ENCODE assay signal across 7 cellular contexts in genomic region chr21:25562660-25563059, GRCh38. TPM values are rescaled to one million over a fixed set of nuclear protein-coding genes. Genes with fewer than 3 reads are reported as not detected.
DNase-seq lines count a peak whose midpoint lies in the region; ATAC-seq and TF ChIP-seq lines count a peak whose summit lies in the region.

No MANE protein-coding gene starts in this region.

- no peak overlapping the region for H3K56ac ChIP-seq in H9 (ENCODE audit: insufficient read length, low read depth, low read length)

- H3K4me3 ChIP-seq in fibroblast of villous mesenchyme (ENCODE audit: low read depth, low read length) (peak overlapping the region; percentile 58), spleen (peak overlapping the region; percentile 52 to 72 (median 60))

- H3K27me3 Mint-ChIP-seq in H9 (ENCODE audit: low read depth) (peaks cover 49% of the 10 kb centered on the region), WTC11 (ENCODE audit: low read depth) (peaks cover 42% of the 10 kb centered on the region)

- H4K5ac ChIP-seq in H9 (ENCODE audit: insufficient read length, low read depth, low read length), result no peak overlapping the region

- H3K4ac ChIP-seq in H9 (ENCODE audit: low read depth, low read length), result no peak overlapping the region

- H4K8ac ChIP-seq in H9 (replicated peaks; ENCODE audit: insufficient read length, low read depth, low read length), result no peak overlapping the region

- POLR2A ChIA-PET in WTC11 (lab: Charles Lee), result no interaction called here

- H3K23me2 ChIP-seq in H9 (ENCODE audit: insufficient read length, low read depth, low read length, poor library complexity, severe bottlenecking), result peaks cover 9% of the 10 kb centered on the region

- intact Hi-C loops in spleen (cut with DNase I; ENCODE audit: low total_unique reads), result no loop called here

- H2BK12ac ChIP-seq in H9 (ENCODE audit: insufficient read length, low read depth, low read length), result no peak overlapping the region

- no peaks in the 10 kb centered on the region for H3K4me1 ChIP-seq in H9 (ENCODE audit: insufficient read depth, low read length)
- peaks cover 22 to 81% (median 49%) of the 10 kb centered on the region in 6 donors for H3K4me1 ChIP-seq in spleen

- no peak overlapping the region for H3K14ac ChIP-seq in H9 (ENCODE audit: insufficient read depth, low read length)

- H3K9me3 ChIP-seq in H9 (ENCODE audit: control insufficient read depth, low read depth, low read length) (no peaks in the 10 kb centered on the region), spleen (no peaks in the 10 kb centered on the region)

- H3K79me2 ChIP-seq in H9 (ENCODE audit: insufficient read depth, low read length), result no peaks in the 10 kb centered on the region

- H3K27ac ChIP-seq in H9 (ENCODE audit: insufficient read length, low read depth, low read length) (no peak overlapping the region), spleen (peak overlapping the region; percentile 61 to 88 (median 81))

- DNase-seq in H9 (no peak), WTC11 (ENCODE audit: low spot score) (no peak), fibroblast of villous mesenchyme (ENCODE audit: low read depth) (no peak), spleen (no peak), hypothalamus (lab: John Stamatoyannopoulos, UW) (no peak), kidney tubule cell (ENCODE audit: low spot score) (no peak), AG08396 (ENCODE audit: low spot score) (no peak)

- TF ChIP-seq CTCF in H9 (conservative IDR thresholded peaks at IDR 0.05), result no peak
- TF ChIP-seq CTCF in WTC11 (IDR thresholded peaks at IDR 0.05), result no peak
- no peak for TF ChIP-seq CTCF in fibroblast of villous mesenchyme (IDR thresholded peaks at IDR 0.05; ENCODE audit: insufficient read depth, low read depth, low read length)
- TF ChIP-seq CTCF in spleen (IDR thresholded peaks at IDR 0.05 in 8 of 11, conservative IDR thresholded peaks at IDR 0.05 in 3 of 11), result no peak

- H2BK120ac ChIP-seq in H9 (ENCODE audit: low read depth, low read length, poor library complexity, severe bottlenecking), result no peak overlapping the region

- H2BK5ac ChIP-seq in H9 (ENCODE audit: insufficient read length, low read length), result no peak overlapping the region

- CTCF ChIA-PET in WTC11 (lab: Charles Lee), result interaction anchor here (0.6 to 1.3 kb wide), 2 partner anchors 141 to 143 kb away, joined by 3 to 4 read pairs; no protein-coding TSS in a partner anchor

- no peak overlapping the region for H2BK15ac ChIP-seq in H9 (ENCODE audit: low read depth, low read length)

- TF ChIP-seq POLR2A in spleen (IDR thresholded peaks at IDR 0.05), result no peak

- no peaks in the 10 kb centered on the region for H3K79me1 ChIP-seq in H9 (ENCODE audit: insufficient read depth, low read depth, low read length, poor library complexity, severe bottlenecking)

- H3K18ac ChIP-seq in H9 (ENCODE audit: insufficient read length, low read depth, low read length), result no peak overlapping the region

- H3K23ac ChIP-seq in H9 (ENCODE audit: insufficient read length, low read depth, low read length), result no peak overlapping the region

- H3T11ph ChIP-seq in H9 (ENCODE audit: low read length), result no peak overlapping the region

- H2AK5ac ChIP-seq in H9 (ENCODE audit: insufficient read length, low read length), result no peak overlapping the region

- H3K4me1 Mint-ChIP-seq in H9, result peaks cover 7 to 10% of the 10 kb centered on the region in 2 experiments; a peak in 2 of 4 replicates
- H3K4me1 Mint-ChIP-seq in WTC11, result peaks cover 4% of the 10 kb centered on the region

- H3K27me3 ChIP-seq in H9 (ENCODE audit: insufficient read depth, low read length) (peaks cover 6% of the 10 kb centered on the region; the same call in 1 of the 2 replicates), spleen (replicated peaks in 1 of 7) (no peaks in the 10 kb centered on the region)

- H3K4me3 Mint-ChIP-seq in H9 (peak overlapping the region; percentile 74 to 83), WTC11 (peak overlapping the region; percentile 90)

- H2BK20ac ChIP-seq in H9 (ENCODE audit: low read depth, low read length, poor library complexity, severe bottlenecking), result no peak overlapping the region

- no peak for ATAC-seq in WTC11

- H3K27ac Mint-ChIP-seq in H9 (no peak overlapping the region), WTC11 (no peak overlapping the region)

- no peak overlapping the region for H2AFZ ChIP-seq in H9 (ENCODE audit: low read length)

- H4K20me1 ChIP-seq in H9 (ENCODE audit: control insufficient read depth, insufficient read depth, insufficient read length), result no peaks in the 10 kb centered on the region

- no peaks in the 10 kb centered on the region for H3K36me3 ChIP-seq in spleen

- H3K9ac ChIP-seq in H9 (ENCODE audit: extremely low read depth, insufficient read length, low read length), result no peak overlapping the region

- H4K91ac ChIP-seq in H9 (ENCODE audit: insufficient read length, low read depth, low read length), result no peak overlapping the region

- no peaks in the 10 kb centered on the region for H3K9me3 Mint-ChIP-seq in H9
- no peaks in the 10 kb centered on the region; the same call in 1 of the 2 replicates for H3K9me3 Mint-ChIP-seq in WTC11

- H3K4me2 ChIP-seq in H9 (ENCODE audit: insufficient read depth, insufficient read length, low read length), result peak overlapping the region; percentile 83

- H3K36me3 Mint-ChIP-seq in H9 (ENCODE audit: insufficient read depth in 1 of 3, low read depth in 3 of 3) (no peaks in the 10 kb centered on the region; a peak in 1 of 7 replicates), WTC11 (no peaks in the 10 kb centered on the region)

- WGBS in H9 (ENCODE audit: extremely low coverage, insufficient read length, low lambda C conversion rate), result no CpG with 5 or more reads among the region's 10 CpGs
- 17 to 43% (median 24%) methylated on average over 10 of the region's 10 CpGs for WGBS in spleen, 5 donors

TF ChIP-seq in WTC11, 78 proteins besides CTCF, POLR2A, EP300 and RAD21:
- TF ChIP-seq PRDM15 (CRISPR knock-in tag; IDR thresholded peaks at IDR 0.05), result no peak
- TF ChIP-seq, protein P1, sequence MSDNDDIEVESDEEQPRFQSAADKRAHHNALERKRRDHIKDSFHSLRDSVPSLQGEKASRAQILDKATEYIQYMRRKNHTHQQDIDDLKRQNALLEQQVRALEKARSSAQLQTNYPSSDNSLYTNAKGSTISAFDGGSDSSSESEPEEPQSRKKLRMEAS (CRISPR knock-in tag; IDR thresholded peaks at IDR 0.05), result no peak
- no peak for TF ChIP-seq GRHL2 (CRISPR knock-in tag; IDR thresholded peaks at IDR 0.05; ENCODE audit: insufficient replicate concordance, severe bottlenecking)
- no peak for TF ChIP-seq CREM (CRISPR knock-in tag; IDR thresholded peaks at IDR 0.05)
- TF ChIP-seq EMX1 (CRISPR knock-in tag; IDR thresholded peaks at IDR 0.05), result no peak
- no peak for TF ChIP-seq FOXP4 (CRISPR knock-in tag; IDR thresholded peaks at IDR 0.05)
- no peak for TF ChIP-seq GABPB1 (CRISPR knock-in tag; IDR thresholded peaks at IDR 0.05)
- TF ChIP-seq HMGA2 (CRISPR knock-in tag; IDR thresholded peaks at IDR 0.05), result no peak
- TF ChIP-seq MXD4 (CRISPR knock-in tag; IDR thresholded peaks at IDR 0.05; ENCODE audit: borderline replicate concordance), result no peak
- TF ChIP-seq ZNF232 (CRISPR knock-in tag; IDR thresholded peaks at IDR 0.05), result no peak
- no peak for TF ChIP-seq FOXJ3 (CRISPR knock-in tag; IDR thresholded peaks at IDR 0.05; ENCODE audit: borderline replicate concordance)
- TF ChIP-seq NFATC4 (CRISPR knock-in tag; IDR thresholded peaks at IDR 0.05), result no peak
- no peak for TF ChIP-seq SOX15 (CRISPR knock-in tag; IDR thresholded peaks at IDR 0.05)
- no peak for TF ChIP-seq ZNF396 (CRISPR knock-in tag; IDR thresholded peaks at IDR 0.05; ENCODE audit: borderline replicate concordance)

RNA-seq across cellular contexts. Expression of gene MRPL39, which starts 44.6 kb away (rescaled TPM):
- total RNA-seq in H9 (2021), result 56.1 and 58.8 TPM in 2 replicates
- total RNA-seq in WTC11 (2021), result 34.7 to 39.2 TPM (median 37.2 TPM) in 3 replicates
- total RNA-seq in fibroblast of villous mesenchyme, result 34.5 and 39.3 TPM in 2 replicates
- 10 to 100 TPM; 14.4 to 24.7 (median 20.0) TPM for total RNA-seq in spleen
- polyA plus RNA-seq in spleen, result 10 to 100 TPM; 22.2 to 34.3 (median 28.5) TPM
